Comparison of ENCODE assay signal across 13 cellular contexts in genomic region chr16:88306860-88307545, GRCh38.
A peak's percentile ranks its signal among the peaks of the same experiment; 100 is the strongest.
DNase-seq lines count a peak whose midpoint lies in the region; ATAC-seq and TF ChIP-seq lines count a peak whose summit lies in the region.
"Had no signal": no experiment of that assay in that cellular context is flagged by ENCODE, and none has a peak within 500 bp of the region (broad histone marks: within the 10 kb centered on the region; RNA-seq: fewer than 3 reads in every experiment).

No MANE protein-coding gene starts in this region.

- H3K9me3 ChIP-seq in MG63 = no peaks in the 10 kb centered on the region

- ATAC-seq in HG03039 (IDR thresholded peaks at IDR 0.05; ENCODE audit: unreplicated experiment) = no peak
- ATAC-seq: effector memory CD8-positive, alpha-beta T cell; stimulated activated naive B cell treated with anti-CD40 and anti-IgM and Interleukin-4, amounts not matched to agents 10 μg/mL and 1 μg/mL and 100 μg/mL, for 72 hours had no signal

- H3K36me3 ChIP-seq in MG63 = no peaks in the 10 kb centered on the region
- H3K36me3 ChIP-seq: BLaER1 treated with 17β-estradiol and CSF1 and Interleukin-3, amounts not matched to agents 10 nM and 100 nM had no signal

- H3K36me3 Mint-ChIP-seq in mesothelial cell of epicardium = peaks cover 2% of the 10 kb centered on the region
- H3K36me3 Mint-ChIP-seq: stimulated activated naive B cell treated with anti-CD40 and anti-IgM and Interleukin-4, amounts not matched to agents 10 μg/mL and 1 μg/mL and 100 μg/mL, for 72 hours had no signal

- H3K4me3 ChIP-seq in MG63 = no peak overlapping the region
- H3K4me3 ChIP-seq: BLaER1 treated with 17β-estradiol and CSF1 and Interleukin-3, amounts not matched to agents 10 nM and 100 nM; lung had no signal

- peak; percentile 92 for DNase-seq in AG08395 (ENCODE audit: low spot score)
- DNase-seq in MG63 = peak; percentile 30
- peak; percentile 62 for DNase-seq in dermis blood vessel endothelial cell
- DNase-seq in mesothelial cell of epicardium (ENCODE audit: low spot score in 2 of 2, unreplicated experiment in 2 of 2) = no peak
- DNase-seq in midbrain (lab: John Stamatoyannopoulos, UW) = no peak
- no peak for DNase-seq in anterior cingulate cortex (lab: John Stamatoyannopoulos, UW)
- DNase-seq in NCI-H2081 treated with DMSO at 0.1 percent for 48 hours (lab: John Stamatoyannopoulos, UW) = no peak
- DNase-seq: effector memory CD8-positive, alpha-beta T cell; NCI-H1105; stimulated activated naive B cell treated with anti-CD40 and anti-IgM and Interleukin-4, amounts not matched to agents 10 μg/mL and 1 μg/mL and 100 μg/mL, for 72 hours had no signal

- H3K27me3 Mint-ChIP-seq in mesothelial cell of epicardium (ENCODE audit: low read depth) = no peaks in the 10 kb centered on the region

- no peak overlapping the region for H3K4me3 Mint-ChIP-seq in mesothelial cell of epicardium
- H3K4me3 Mint-ChIP-seq: effector memory CD8-positive, alpha-beta T cell; stimulated activated naive B cell treated with anti-CD40 and anti-IgM and Interleukin-4, amounts not matched to agents 10 μg/mL and 1 μg/mL and 100 μg/mL, for 72 hours had no signal

- H3K27me3 ChIP-seq in MG63 = no peaks in the 10 kb centered on the region
- H3K27me3 ChIP-seq: BLaER1 treated with 17β-estradiol and CSF1 and Interleukin-3, amounts not matched to agents 10 nM and 100 nM had no signal

- H3K27ac Mint-ChIP-seq in mesothelial cell of epicardium = peak overlapping the region; percentile 17
- H3K27ac Mint-ChIP-seq: effector memory CD8-positive, alpha-beta T cell; stimulated activated naive B cell treated with anti-CD40 and anti-IgM and Interleukin-4, amounts not matched to agents 10 μg/mL and 1 μg/mL and 100 μg/mL, for 72 hours had no signal

- TF ChIP-seq CTCF in mesothelial cell of epicardium (IDR thresholded peaks at IDR 0.05; ENCODE audit: unreplicated experiment) = no peak

- peaks cover 13% of the 10 kb centered on the region for H3K9me3 Mint-ChIP-seq in mesothelial cell of epicardium

- H3K4me1 Mint-ChIP-seq in mesothelial cell of epicardium = peaks cover 31% of the 10 kb centered on the region

Comparison
In these comparisons a context has a peak if more than half of its experiments do, and no peak if none do; other contexts are left out.
1. DNase-seq: peak in AG08395 (single experiment), MG63 (single experiment) and dermis blood vessel endothelial cell (single experiment); none in mesothelial cell of epicardium (0 of 2), midbrain (single experiment), anterior cingulate cortex (0 of 58) and NCI-H2081 treated with DMSO at 0.1 percent for 48 hours (single experiment).